In genomic region chr6:77173472-77174074, GRCh38 we compare ENCODE assay signal across 2 cellular contexts.
A peak's percentile ranks its signal among the peaks of the same experiment; 100 is the strongest.
TF ChIP-seq lines count a peak whose summit lies in the region.

No MANE protein-coding gene starts in this region.

TF ChIP-seq in IMR-90, 13 proteins besides CTCF, POLR2A, EP300 and RAD21 (continued from another document):
- no peak for TF ChIP-seq MAZ (IDR thresholded peaks at IDR 0.05; ENCODE audit: borderline replicate concordance, low read depth, low read length)

TF ChIP-seq in GM12878, 131 proteins besides CTCF, POLR2A, EP300 and RAD21 (continued from another document):
- TF ChIP-seq SMC3 (IDR thresholded peaks at IDR 0.05; ENCODE audit: borderline replicate concordance, low read length): peak; percentile 34; the same call in 1 of the 2 replicates
